ENCODE assay signal across 11 cellular contexts in the genomic region with DNA sequence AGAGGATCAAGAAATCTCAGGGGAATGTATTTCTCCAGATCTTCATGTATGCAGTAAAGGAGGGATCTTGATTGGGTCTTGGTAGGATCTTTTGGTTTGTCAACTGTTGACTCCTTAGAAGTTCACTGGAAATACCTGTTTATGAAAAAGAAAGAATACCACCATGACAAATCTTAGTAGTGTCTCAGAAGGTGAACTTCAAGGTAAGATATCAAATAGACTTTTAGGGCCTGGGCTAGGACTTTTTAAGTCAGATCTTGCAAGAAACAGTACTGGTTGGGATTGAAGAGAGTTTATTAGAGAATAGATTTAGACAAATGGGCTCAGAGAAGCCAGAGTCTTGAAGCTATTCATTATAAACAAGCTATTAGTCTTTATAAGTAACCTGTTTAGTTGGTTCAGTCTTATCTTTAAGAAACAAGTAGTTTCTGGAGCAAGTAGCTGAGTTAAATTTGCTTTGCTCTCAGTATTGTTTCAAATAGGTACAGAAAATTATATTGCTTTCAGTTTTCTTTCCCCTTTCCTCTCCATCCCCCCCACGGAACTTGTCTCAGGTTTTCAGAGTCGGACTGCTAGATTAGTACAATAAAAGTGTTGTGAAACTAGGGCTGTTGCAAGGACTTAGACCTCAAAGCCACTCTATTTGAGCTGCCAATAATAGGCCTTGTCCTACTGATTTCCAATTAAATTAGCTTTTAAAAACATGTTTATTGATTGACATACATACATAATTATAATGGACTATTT.
DNase-seq lines count a peak whose midpoint lies in the region; ATAC-seq and FAIRE-seq lines count a peak whose summit lies in the region.
"Had no signal": no experiment of that assay in that cellular context is flagged by ENCODE, and none has a peak within 500 bp of the region (broad histone marks: within the 10 kb centered on the region; RNA-seq: fewer than 3 reads in every experiment).

No MANE protein-coding gene starts in this region.

- CTCF ChIA-PET in naive thymus-derived CD4-positive, alpha-beta T cell (lab: Charles Lee): no interaction called here

- H3K36me3 ChIP-seq in naive thymus-derived CD4-positive, alpha-beta T cell (ENCODE audit: control insufficient read depth in 2 of 3, insufficient read depth in 3 of 3, low read length in 3 of 3): no peaks in the 10 kb centered on the region

- ATAC-seq in GM18870 (IDR thresholded peaks at IDR 0.05; ENCODE audit: unreplicated experiment) (peak; percentile 98), HG02623 (IDR thresholded peaks at IDR 0.05; ENCODE audit: unreplicated experiment) (peak; percentile 97)
- peak; percentile 61 for ATAC-seq in naive thymus-derived CD4-positive, alpha-beta T cell
- ATAC-seq: activated CD8-positive, alpha-beta T cell treated with anti-CD3 and anti-CD28 coated beads for 36 hours had no signal

- no peaks in the 10 kb centered on the region for H3K9me3 ChIP-seq in naive thymus-derived CD4-positive, alpha-beta T cell (ENCODE audit: control insufficient read depth in 2 of 3, low read length in 3 of 3)

- H3K4me1 Mint-ChIP-seq in IgD-negative memory B cell: peaks cover 11 to 22% (median 15%) of the 10 kb centered on the region in 3 donors
- peaks cover 0 to 2% (median 0%) of the 10 kb centered on the region in 7 donors for H3K4me1 Mint-ChIP-seq in naive thymus-derived CD4-positive, alpha-beta T cell

- POLR2A ChIA-PET in naive thymus-derived CD4-positive, alpha-beta T cell (lab: Charles Lee): interaction anchor here (0.8 kb wide), 1 partner anchor 529 kb away, joined by 3 read pairs; a partner anchor contains a TSS

- peaks cover 1% of the 10 kb centered on the region for H3K36me3 Mint-ChIP-seq in IgD-negative memory B cell
- no peaks in the 10 kb centered on the region for H3K36me3 Mint-ChIP-seq in naive thymus-derived CD4-positive, alpha-beta T cell

- peak overlapping the region; percentile 36 to 94 (median 92) for H3K27ac Mint-ChIP-seq in IgD-negative memory B cell
- H3K27ac Mint-ChIP-seq in naive thymus-derived CD4-positive, alpha-beta T cell: peak overlapping the region in 1 of 9 donors; percentile 2
- H3K27ac Mint-ChIP-seq: activated CD8-positive, alpha-beta T cell treated with anti-CD3 and anti-CD28 coated beads for 36 hours had no signal

- intact Hi-C loops in naive thymus-derived CD4-positive, alpha-beta T cell (cut with micrococcal nuclease): no loop called here

- no peaks in the 10 kb centered on the region for H3K27me3 Mint-ChIP-seq in IgD-negative memory B cell
- peaks cover 2 to 27% (median 6%) of the 10 kb centered on the region in 5 donors for H3K27me3 Mint-ChIP-seq in naive thymus-derived CD4-positive, alpha-beta T cell

- H3K4me1 ChIP-seq in naive thymus-derived CD4-positive, alpha-beta T cell (ENCODE audit: control insufficient read depth in 2 of 2, insufficient read depth in 2 of 2, low read length in 2 of 2): no peaks in the 10 kb centered on the region

- no peak overlapping the region for H3K27ac ChIP-seq in naive thymus-derived CD4-positive, alpha-beta T cell (ENCODE audit: low read depth, low read length)

- no peak for DNase-seq in naive thymus-derived CD4-positive, alpha-beta T cell
- DNase-seq in HuH-7.5 (ENCODE audit: low spot score) (no peak), NCI-H69 (lab: John Stamatoyannopoulos, UW) (no peak), NCI-H187 treated with DMSO at 0.1 percent for 48 hours (lab: John Stamatoyannopoulos, UW) (no peak), HTR-8/SVneo (ENCODE audit: insufficient read length, low spot score) (no peak)
- DNase-seq: activated CD8-positive, alpha-beta T cell treated with anti-CD3 and anti-CD28 coated beads for 36 hours; NCI-H2081 treated with DMSO at 0.1 percent for 48 hours; stimulated activated CD4-positive, alpha-beta T cell treated with anti-CD3 and anti-CD28 coated beads, Interleukin-4, amount 100 ng/mL, for 1 hour had no signal

- peak overlapping the region in 3 of 4 donors; percentile 4 to 78 (median 65) for H3K4me3 Mint-ChIP-seq in IgD-negative memory B cell
- H3K4me3 Mint-ChIP-seq in naive thymus-derived CD4-positive, alpha-beta T cell: no peak overlapping the region
- H3K4me3 Mint-ChIP-seq: activated CD8-positive, alpha-beta T cell treated with anti-CD3 and anti-CD28 coated beads for 36 hours had no signal

- peaks cover 0 to 8% (median 0%) of the 10 kb centered on the region in 3 donors for H3K9me3 Mint-ChIP-seq in IgD-negative memory B cell
- peaks cover 0 to 3% (median 0%) of the 10 kb centered on the region in 11 donors for H3K9me3 Mint-ChIP-seq in naive thymus-derived CD4-positive, alpha-beta T cell
- H3K9me3 Mint-ChIP-seq: activated CD8-positive, alpha-beta T cell treated with anti-CD3 and anti-CD28 coated beads for 36 hours had no signal

- no peak for FAIRE-seq in HTR-8/SVneo (lab: Jason Lieb, UNC)

- H3K27me3 ChIP-seq in naive thymus-derived CD4-positive, alpha-beta T cell (ENCODE audit: control insufficient read depth in 2 of 2, insufficient read depth in 2 of 2, low read length in 2 of 2): no peaks in the 10 kb centered on the region

- no peak overlapping the region for H3K4me3 ChIP-seq in naive thymus-derived CD4-positive, alpha-beta T cell (ENCODE audit: low read length)

Comparison
In these comparisons a context has a peak if more than half of its experiments do, and no peak if none do; other contexts are left out.
1. H3K4me3 Mint-ChIP-seq: peak in IgD-negative memory B cell (3 of 4); none in naive thymus-derived CD4-positive, alpha-beta T cell (0 of 10).
2. Peak in every context shown above with its lines, with median percentiles within 50 percentile points of each other: ATAC-seq.